1 cellular context compared by ENCODE assay signal in the genomic region with DNA sequence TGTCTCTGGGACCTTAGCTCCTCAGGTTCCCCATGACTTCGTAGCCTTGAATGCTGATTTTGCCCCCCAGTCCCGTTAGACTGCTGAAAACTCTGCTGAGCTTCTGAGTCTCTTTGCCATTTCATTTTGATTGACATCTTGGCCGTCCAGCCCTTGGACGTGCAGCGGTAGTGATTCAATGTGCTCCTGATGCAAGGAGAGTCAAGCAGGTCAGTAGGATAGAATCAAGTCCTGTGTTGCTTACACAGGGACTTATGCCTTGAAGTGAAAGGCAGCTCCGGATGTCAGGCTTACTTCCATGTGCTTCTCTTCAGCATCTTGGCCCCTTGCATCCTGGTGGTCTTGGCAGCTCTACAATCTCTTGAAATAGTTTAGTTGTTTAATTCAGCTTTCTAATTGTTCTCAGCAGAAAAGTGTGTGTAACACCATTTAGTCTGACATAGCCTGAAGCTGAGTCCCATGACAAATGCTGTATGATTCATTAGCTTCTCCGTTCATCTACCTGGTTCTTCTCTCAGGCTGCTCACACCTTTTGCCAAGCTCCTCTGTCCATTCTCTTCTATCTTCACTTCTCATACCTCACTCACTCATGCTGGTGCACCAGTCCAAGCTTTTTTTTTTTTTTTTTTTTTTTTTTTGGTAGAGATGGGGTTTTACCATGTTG.
TF ChIP-seq lines count a peak whose summit lies in the region.

No MANE protein-coding gene starts in this region.

TF ChIP-seq in K562, 482 proteins besides CTCF, POLR2A, EP300 and RAD21:
- no peak for TF ChIP-seq MCM5 (IDR thresholded peaks at IDR 0.05; ENCODE audit: low read depth)
- TF ChIP-seq EHMT2 (IDR thresholded peaks at IDR 0.05) = no peak
- no peak for TF ChIP-seq MECOM (CRISPR knock-in tag; IDR thresholded peaks at IDR 0.05)
- TF ChIP-seq, protein P1, sequence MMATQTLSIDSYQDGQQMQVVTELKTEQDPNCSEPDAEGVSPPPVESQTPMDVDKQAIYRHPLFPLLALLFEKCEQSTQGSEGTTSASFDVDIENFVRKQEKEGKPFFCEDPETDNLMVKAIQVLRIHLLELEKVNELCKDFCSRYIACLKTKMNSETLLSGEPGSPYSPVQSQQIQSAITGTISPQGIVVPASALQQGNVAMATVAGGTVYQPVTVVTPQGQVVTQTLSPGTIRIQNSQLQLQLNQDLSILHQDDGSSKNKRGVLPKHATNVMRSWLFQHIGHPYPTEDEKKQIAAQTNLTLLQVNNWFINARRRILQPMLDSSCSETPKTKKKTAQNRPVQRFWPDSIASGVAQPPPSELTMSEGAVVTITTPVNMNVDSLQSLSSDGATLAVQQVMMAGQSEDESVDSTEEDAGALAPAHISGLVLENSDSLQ (IDR thresholded peaks at IDR 0.05) = peak; percentile 86
- no peak for TF ChIP-seq EZH2 (IDR thresholded peaks at IDR 0.05; ENCODE audit: borderline replicate concordance, low read depth, low read length)
